ENCODE assay signal across 2 cellular contexts in the genomic region with DNA sequence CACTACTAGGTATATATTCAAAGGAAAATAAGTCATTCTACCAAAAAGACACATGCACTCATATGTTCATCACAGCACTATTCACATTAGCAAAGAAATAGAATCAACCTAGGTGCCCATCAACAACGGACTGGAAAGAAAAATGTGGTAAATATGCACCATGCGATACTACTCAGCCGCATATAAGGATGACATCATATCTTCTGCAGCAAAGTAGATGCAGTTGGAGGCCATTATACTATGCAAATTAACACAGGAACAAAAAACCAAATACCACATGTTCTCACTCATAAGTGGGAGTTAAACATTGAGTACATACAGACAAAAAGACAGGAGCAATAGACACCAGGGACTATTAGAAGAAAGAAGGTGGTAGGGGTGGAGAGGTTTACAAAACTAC.
TF ChIP-seq lines count a peak whose summit lies in the region.

No MANE protein-coding gene starts in this region.

TF ChIP-seq in HepG2, 621 proteins besides CTCF, POLR2A, EP300 and RAD21 (continued from another document):
- TF ChIP-seq ATF7 (IDR thresholded peaks at IDR 0.05) (peak; percentile 94), ATF7 (CRISPR knock-in tag; IDR thresholded peaks at IDR 0.05) (no peak)

TF ChIP-seq in HEK293, 187 proteins besides CTCF, POLR2A, EP300 and RAD21:
- TF ChIP-seq, protein P1, sequence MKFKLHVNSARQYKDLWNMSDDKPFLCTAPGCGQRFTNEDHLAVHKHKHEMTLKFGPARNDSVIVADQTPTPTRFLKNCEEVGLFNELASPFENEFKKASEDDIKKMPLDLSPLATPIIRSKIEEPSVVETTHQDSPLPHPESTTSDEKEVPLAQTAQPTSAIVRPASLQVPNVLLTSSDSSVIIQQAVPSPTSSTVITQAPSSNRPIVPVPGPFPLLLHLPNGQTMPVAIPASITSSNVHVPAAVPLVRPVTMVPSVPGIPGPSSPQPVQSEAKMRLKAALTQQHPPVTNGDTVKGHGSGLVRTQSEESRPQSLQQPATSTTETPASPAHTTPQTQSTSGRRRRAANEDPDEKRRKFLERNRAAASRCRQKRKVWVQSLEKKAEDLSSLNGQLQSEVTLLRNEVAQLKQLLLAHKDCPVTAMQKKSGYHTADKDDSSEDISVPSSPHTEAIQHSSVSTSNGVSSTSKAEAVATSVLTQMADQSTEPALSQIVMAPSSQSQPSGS (tag by site-specific recombination; IDR thresholded peaks at IDR 0.05; ENCODE audit: low read depth) = 0 out of 2 replicates have a peak, but pooled peaks have one; percentile 43
- TF ChIP-seq ZBTB17 (tag by site-specific recombination; IDR thresholded peaks at IDR 0.05) = no peak
